ENCODE assay signal across 2 cellular contexts in the genomic region with DNA sequence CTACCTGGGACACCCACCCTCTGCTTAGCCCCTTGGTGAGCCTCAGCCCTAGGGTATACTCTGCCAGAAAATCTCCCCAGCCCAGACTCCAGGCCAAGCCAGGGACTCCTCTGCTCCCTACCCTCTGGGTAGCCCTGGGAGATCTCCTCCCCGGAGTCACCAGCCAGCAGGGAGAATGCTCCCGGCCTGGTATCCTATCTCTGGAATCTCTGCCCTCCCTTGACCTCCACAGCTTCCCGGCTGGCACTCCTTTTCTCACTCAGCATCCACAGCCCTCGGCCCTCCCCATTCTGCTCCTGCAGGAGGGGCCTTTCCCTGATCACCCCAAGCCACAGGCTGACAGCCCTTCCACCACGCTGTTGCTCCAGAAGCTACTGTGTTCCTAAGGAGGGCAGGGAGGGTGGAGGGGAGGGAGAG.
TF ChIP-seq lines count a peak whose summit lies in the region.

No MANE protein-coding gene starts in this region.

TF ChIP-seq in GM23338, 12 proteins besides CTCF, POLR2A, EP300 and RAD21 (continues in another document):
- TF ChIP-seq POLR2AphosphoS5 (IDR thresholded peaks at IDR 0.05; ENCODE audit: low read depth) (no peak), STAT1 (IDR thresholded peaks at IDR 0.05; ENCODE audit: unreplicated experiment) (no peak), ZNF331 (CRISPR knock-in tag; IDR thresholded peaks at IDR 0.05; ENCODE audit: low read depth) (no peak), EZH2phosphoT487 (IDR thresholded peaks at IDR 0.05; ENCODE audit: unreplicated experiment) (no peak), NANOG (IDR thresholded peaks at IDR 0.05; ENCODE audit: borderline replicate concordance) (no peak), JUNB (IDR thresholded peaks at IDR 0.05; ENCODE audit: unreplicated experiment) (no peak), EZH2 (IDR thresholded peaks at IDR 0.05; ENCODE audit: low read depth, unreplicated experiment) (no peak), CREB1 (CRISPR knock-in tag; IDR thresholded peaks at IDR 0.05; ENCODE audit: low read depth) (no peak), ZNF114 (CRISPR knock-in tag; IDR thresholded peaks at IDR 0.05) (no peak)
- TF ChIP-seq, protein P1, sequence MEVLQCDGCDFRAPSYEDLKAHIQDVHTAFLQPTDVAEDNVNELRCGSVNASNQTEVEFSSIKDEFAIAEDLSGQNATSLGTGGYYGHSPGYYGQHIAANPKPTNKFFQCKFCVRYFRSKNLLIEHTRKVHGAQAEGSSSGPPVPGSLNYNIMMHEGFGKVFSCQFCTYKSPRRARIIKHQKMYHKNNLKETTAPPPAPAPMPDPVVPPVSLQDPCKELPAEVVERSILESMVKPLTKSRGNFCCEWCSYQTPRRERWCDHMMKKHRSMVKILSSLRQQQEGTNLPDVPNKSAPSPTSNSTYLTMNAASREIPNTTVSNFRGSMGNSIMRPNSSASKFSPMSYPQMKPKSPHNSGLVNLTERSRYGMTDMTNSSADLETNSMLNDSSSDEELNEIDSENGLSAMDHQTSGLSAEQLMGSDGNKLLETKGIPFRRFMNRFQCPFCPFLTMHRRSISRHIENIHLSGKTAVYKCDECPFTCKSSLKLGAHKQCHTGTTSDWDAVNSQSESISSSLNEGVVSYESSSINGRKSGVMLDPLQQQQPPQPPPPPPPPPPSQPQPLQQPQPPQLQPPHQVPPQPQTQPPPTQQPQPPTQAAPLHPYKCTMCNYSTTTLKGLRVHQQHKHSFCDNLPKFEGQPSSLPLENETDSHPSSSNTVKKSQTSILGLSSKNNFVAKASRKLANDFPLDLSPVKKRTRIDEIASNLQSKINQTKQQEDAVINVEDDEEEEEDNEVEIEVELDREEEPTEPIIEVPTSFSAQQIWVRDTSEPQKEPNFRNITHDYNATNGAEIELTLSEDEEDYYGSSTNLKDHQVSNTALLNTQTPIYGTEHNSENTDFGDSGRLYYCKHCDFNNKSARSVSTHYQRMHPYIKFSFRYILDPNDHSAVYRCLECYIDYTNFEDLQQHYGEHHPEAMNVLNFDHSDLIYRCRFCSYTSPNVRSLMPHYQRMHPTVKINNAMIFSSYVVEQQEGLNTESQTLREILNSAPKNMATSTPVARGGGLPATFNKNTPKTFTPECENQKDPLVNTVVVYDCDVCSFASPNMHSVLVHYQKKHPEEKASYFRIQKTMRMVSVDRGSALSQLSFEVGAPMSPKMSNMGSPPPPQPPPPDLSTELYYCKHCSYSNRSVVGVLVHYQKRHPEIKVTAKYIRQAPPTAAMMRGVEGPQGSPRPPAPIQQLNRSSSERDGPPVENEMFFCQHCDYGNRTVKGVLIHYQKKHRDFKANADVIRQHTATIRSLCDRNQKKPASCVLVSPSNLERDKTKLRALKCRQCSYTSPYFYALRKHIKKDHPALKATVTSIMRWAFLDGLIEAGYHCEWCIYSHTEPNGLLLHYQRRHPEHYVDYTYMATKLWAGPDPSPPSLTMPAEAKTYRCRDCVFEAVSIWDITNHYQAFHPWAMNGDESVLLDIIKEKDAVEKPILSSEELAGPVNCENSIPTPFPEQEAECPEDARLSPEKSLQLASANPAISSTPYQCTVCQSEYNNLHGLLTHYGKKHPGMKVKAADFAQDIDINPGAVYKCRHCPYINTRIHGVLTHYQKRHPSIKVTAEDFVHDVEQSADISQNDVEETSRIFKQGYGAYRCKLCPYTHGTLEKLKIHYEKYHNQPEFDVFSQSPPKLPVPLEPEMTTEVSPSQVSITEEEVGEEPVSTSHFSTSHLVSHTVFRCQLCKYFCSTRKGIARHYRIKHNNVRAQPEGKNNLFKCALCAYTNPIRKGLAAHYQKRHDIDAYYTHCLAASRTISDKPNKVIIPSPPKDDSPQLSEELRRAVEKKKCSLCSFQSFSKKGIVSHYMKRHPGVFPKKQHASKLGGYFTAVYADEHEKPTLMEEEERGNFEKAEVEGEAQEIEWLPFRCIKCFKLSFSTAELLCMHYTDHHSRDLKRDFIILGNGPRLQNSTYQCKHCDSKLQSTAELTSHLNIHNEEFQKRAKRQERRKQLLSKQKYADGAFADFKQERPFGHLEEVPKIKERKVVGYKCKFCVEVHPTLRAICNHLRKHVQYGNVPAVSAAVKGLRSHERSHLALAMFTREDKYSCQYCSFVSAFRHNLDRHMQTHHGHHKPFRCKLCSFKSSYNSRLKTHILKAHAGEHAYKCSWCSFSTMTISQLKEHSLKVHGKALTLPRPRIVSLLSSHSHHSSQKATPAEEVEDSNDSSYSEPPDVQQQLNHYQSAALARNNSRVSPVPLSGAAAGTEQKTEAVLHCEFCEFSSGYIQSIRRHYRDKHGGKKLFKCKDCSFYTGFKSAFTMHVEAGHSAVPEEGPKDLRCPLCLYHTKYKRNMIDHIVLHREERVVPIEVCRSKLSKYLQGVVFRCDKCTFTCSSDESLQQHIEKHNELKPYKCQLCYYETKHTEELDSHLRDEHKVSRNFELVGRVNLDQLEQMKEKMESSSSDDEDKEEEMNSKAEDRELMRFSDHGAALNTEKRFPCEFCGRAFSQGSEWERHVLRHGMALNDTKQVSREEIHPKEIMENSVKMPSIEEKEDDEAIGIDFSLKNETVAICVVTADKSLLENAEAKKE (CRISPR knock-in tag; IDR thresholded peaks at IDR 0.05), result no peak
- TF ChIP-seq, protein P2, sequence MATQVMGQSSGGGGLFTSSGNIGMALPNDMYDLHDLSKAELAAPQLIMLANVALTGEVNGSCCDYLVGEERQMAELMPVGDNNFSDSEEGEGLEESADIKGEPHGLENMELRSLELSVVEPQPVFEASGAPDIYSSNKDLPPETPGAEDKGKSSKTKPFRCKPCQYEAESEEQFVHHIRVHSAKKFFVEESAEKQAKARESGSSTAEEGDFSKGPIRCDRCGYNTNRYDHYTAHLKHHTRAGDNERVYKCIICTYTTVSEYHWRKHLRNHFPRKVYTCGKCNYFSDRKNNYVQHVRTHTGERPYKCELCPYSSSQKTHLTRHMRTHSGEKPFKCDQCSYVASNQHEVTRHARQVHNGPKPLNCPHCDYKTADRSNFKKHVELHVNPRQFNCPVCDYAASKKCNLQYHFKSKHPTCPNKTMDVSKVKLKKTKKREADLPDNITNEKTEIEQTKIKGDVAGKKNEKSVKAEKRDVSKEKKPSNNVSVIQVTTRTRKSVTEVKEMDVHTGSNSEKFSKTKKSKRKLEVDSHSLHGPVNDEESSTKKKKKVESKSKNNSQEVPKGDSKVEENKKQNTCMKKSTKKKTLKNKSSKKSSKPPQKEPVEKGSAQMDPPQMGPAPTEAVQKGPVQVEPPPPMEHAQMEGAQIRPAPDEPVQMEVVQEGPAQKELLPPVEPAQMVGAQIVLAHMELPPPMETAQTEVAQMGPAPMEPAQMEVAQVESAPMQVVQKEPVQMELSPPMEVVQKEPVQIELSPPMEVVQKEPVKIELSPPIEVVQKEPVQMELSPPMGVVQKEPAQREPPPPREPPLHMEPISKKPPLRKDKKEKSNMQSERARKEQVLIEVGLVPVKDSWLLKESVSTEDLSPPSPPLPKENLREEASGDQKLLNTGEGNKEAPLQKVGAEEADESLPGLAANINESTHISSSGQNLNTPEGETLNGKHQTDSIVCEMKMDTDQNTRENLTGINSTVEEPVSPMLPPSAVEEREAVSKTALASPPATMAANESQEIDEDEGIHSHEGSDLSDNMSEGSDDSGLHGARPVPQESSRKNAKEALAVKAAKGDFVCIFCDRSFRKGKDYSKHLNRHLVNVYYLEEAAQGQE (IDR thresholded peaks at IDR 0.05; ENCODE audit: unreplicated experiment), result no peak

TF ChIP-seq in H1, 55 proteins besides CTCF, POLR2A, EP300 and RAD21:
- TF ChIP-seq, protein P3, sequence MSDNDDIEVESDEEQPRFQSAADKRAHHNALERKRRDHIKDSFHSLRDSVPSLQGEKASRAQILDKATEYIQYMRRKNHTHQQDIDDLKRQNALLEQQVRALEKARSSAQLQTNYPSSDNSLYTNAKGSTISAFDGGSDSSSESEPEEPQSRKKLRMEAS (IDR thresholded peaks at IDR 0.05), result peak; percentile 42; the same call in 1 of the 2 replicates
- TF ChIP-seq CREB1 (IDR thresholded peaks at IDR 0.05) (no peak), SP2 (IDR thresholded peaks at IDR 0.05; ENCODE audit: low read length) (no peak), RXRA (IDR thresholded peaks at IDR 0.05; ENCODE audit: insufficient read depth, low read depth, low read length) (0 out of 2 replicates have a peak, but pooled peaks have one; percentile 72), CBX5 (IDR thresholded peaks at IDR 0.05; ENCODE audit: low read depth, low read length) (no peak), EZH2 (IDR thresholded peaks at IDR 0.05; ENCODE audit: low read depth, low read length, severe bottlenecking) (no peak), SIN3A (conservative IDR thresholded peaks at IDR 0.05 in 1 of 2, IDR thresholded peaks at IDR 0.05 in 1 of 2; ENCODE audit: low read depth in 1 of 2, low read length in 2 of 2) (peak in 1 of 2 experiments; percentile 20; a peak in 1 of 4 replicates), GABPA (IDR thresholded peaks at IDR 0.05; ENCODE audit: borderline replicate concordance, insufficient read depth, low read length) (no peak), TBP (IDR thresholded peaks at IDR 0.05; ENCODE audit: low read depth, low read length) (no peak)
